Comparison of ENCODE assay signal across 24 cellular contexts in genomic region chr20:32551693-32552092, GRCh38.
"Had no signal": no experiment of that assay in that cellular context is flagged by ENCODE, and none has a peak within 500 bp of the region (broad histone marks: within the 10 kb centered on the region; RNA-seq: fewer than 3 reads in every experiment).

No MANE protein-coding gene starts in this region.

- FAIRE-seq: colon, endothelial cell of umbilical vein, frontal cortex, islet of Langerhans, keratinocyte had no signal

- H3K9me3 ChIP-seq: esophagus muscularis mucosa, gastroesophageal sphincter, left lung, lower lobe of right lung, mucosa of descending colon had no signal

- H3K4me1 ChIP-seq: esophagus muscularis mucosa, foreskin keratinocyte, gastroesophageal sphincter, left lung, lower lobe of right lung had no signal

- H3K27me3 ChIP-seq: dorsolateral prefrontal cortex, esophagus muscularis mucosa had no signal

- ATAC-seq: foreskin keratinocyte, gastroesophageal sphincter, heart right ventricle, left cardiac atrium, left lung, left ventricle myocardium superior, lower lobe of right lung, mucosa of descending colon had no signal

- H3K4me1 Mint-ChIP-seq: mesothelial cell of epicardium had no signal

- H3K4me3 Mint-ChIP-seq: mesothelial cell of epicardium had no signal

- H3K27ac Mint-ChIP-seq: mesothelial cell of epicardium had no signal

- H3K27ac ChIP-seq: coronary artery, dorsolateral prefrontal cortex, esophagus muscularis mucosa, foreskin keratinocyte, gastroesophageal sphincter, heart right ventricle, left lung, lower lobe of right lung had no signal

- DNase-seq: dermis blood vessel endothelial cell; dorsolateral prefrontal cortex; effector CD4-positive, alpha-beta T cell; effector memory CD4-positive, alpha-beta T cell; foreskin keratinocyte; glutamatergic neuron; head of caudate nucleus; heart right ventricle; hippocampal formation; left cardiac atrium; left lung; left ventricle myocardium superior; lower lobe of right lung; mesenchymal stem cell; mucosa of descending colon had no signal

- H3K36me3 ChIP-seq: esophagus muscularis mucosa, gastroesophageal sphincter, heart right ventricle, left lung, lower lobe of right lung had no signal

- H3K4me3 ChIP-seq: coronary artery, dorsolateral prefrontal cortex, esophagus muscularis mucosa, gastroesophageal sphincter, heart right ventricle, left lung, lower lobe of right lung, mucosa of descending colon had no signal
